In genomic region chr14:91971188-91971778, GRCh38 we compare ENCODE assay signal across 21 cellular contexts. TPM values are rescaled to one million over a fixed set of nuclear protein-coding genes. Genes with fewer than 3 reads are reported as not detected.
A peak's percentile ranks its signal among the peaks of the same experiment; 100 is the strongest.
DNase-seq lines count a peak whose midpoint lies in the region; ATAC-seq and TF ChIP-seq lines count a peak whose summit lies in the region.
"Had no signal": no experiment of that assay in that cellular context is flagged by ENCODE, and none has a peak within 500 bp of the region (broad histone marks: within the 10 kb centered on the region; RNA-seq: fewer than 3 reads in every experiment).

No MANE protein-coding gene starts in this region.

- H3K27ac ChIP-seq in CD4-positive, alpha-beta T cell (ENCODE audit: low read depth, low read length): no peak overlapping the region
- H3K27ac ChIP-seq in CD8-positive, alpha-beta T cell (ENCODE audit: low read depth, low read length): no peak overlapping the region
- H3K27ac ChIP-seq in naive thymus-derived CD4-positive, alpha-beta T cell (ENCODE audit: low read depth, low read length): no peak overlapping the region
- no peak overlapping the region for H3K27ac ChIP-seq in Karpas-422 (ENCODE audit: low read length)
- H3K27ac ChIP-seq: C4-2B, HL-60 had no signal

- intact Hi-C loops in CD4-positive, alpha-beta T cell (cut with DNase I, micrococcal nuclease): no loop called here
- intact Hi-C loops in CD8-positive, alpha-beta T cell (cut with DNase I, micrococcal nuclease): no loop called here
- intact Hi-C loops in naive thymus-derived CD4-positive, alpha-beta T cell (cut with micrococcal nuclease): no loop called here

- no peaks in the 10 kb centered on the region for H3K9me3 ChIP-seq in CD4-positive, alpha-beta T cell (ENCODE audit: control insufficient read depth, low read length)
- H3K9me3 ChIP-seq in CD8-positive, alpha-beta T cell (ENCODE audit: low read length): no peaks in the 10 kb centered on the region
- no peaks in the 10 kb centered on the region for H3K9me3 ChIP-seq in naive thymus-derived CD4-positive, alpha-beta T cell (ENCODE audit: control insufficient read depth in 2 of 3, low read length in 3 of 3)
- no peaks in the 10 kb centered on the region for H3K9me3 ChIP-seq in Karpas-422 (ENCODE audit: low read length)

- no peak overlapping the region for H2AFZ ChIP-seq in Karpas-422 (ENCODE audit: low read length)

- H3K27me3 ChIP-seq in CD4-positive, alpha-beta T cell (ENCODE audit: control insufficient read depth, insufficient read depth, low read length): no peaks in the 10 kb centered on the region
- no peaks in the 10 kb centered on the region for H3K27me3 ChIP-seq in CD8-positive, alpha-beta T cell (ENCODE audit: insufficient read depth, low read length)
- H3K27me3 ChIP-seq in naive thymus-derived CD4-positive, alpha-beta T cell (ENCODE audit: control insufficient read depth in 2 of 2, insufficient read depth in 2 of 2, low read length in 2 of 2): no peaks in the 10 kb centered on the region
- no peaks in the 10 kb centered on the region for H3K27me3 ChIP-seq in Karpas-422 (ENCODE audit: low read length)

- no peak overlapping the region for H3K9ac ChIP-seq in Karpas-422 (ENCODE audit: low read length)

- peaks cover 75% of the 10 kb centered on the region for H3K36me3 Mint-ChIP-seq in CD4-positive, alpha-beta T cell (ENCODE audit: low read depth)
- peaks cover 58% of the 10 kb centered on the region for H3K36me3 Mint-ChIP-seq in CD8-positive, alpha-beta T cell
- H3K36me3 Mint-ChIP-seq in central memory CD8-positive, alpha-beta T cell (ENCODE audit: insufficient read depth): peaks cover 35% of the 10 kb centered on the region
- H3K36me3 Mint-ChIP-seq in naive thymus-derived CD4-positive, alpha-beta T cell: peaks cover 3 to 35% (median 22%) of the 10 kb centered on the region in 5 donors

- peak overlapping the region; percentile 12 for H3K27ac Mint-ChIP-seq in CD4-positive, alpha-beta T cell
- H3K27ac Mint-ChIP-seq in CD8-positive, alpha-beta T cell: peak overlapping the region; percentile 70
- H3K27ac Mint-ChIP-seq in central memory CD8-positive, alpha-beta T cell (ENCODE audit: low read depth): peak overlapping the region; percentile 8
- peak overlapping the region in 7 of 9 donors; percentile 4 to 78 (median 56) for H3K27ac Mint-ChIP-seq in naive thymus-derived CD4-positive, alpha-beta T cell
- H3K27ac Mint-ChIP-seq: H9 had no signal

- no peaks in the 10 kb centered on the region for H3K79me2 ChIP-seq in Karpas-422 (ENCODE audit: low read length)

- CTCF ChIA-PET in CD4-positive, alpha-beta T cell (lab: Charles Lee): no interaction called here
- CTCF ChIA-PET in CD8-positive, alpha-beta T cell (lab: Charles Lee): no interaction called here
- CTCF ChIA-PET in naive thymus-derived CD4-positive, alpha-beta T cell (lab: Charles Lee): interaction anchor here (0.7 kb wide), 1 partner anchor 25 kb away, joined by 4 read pairs; no protein-coding TSS in a partner anchor

- no peak overlapping the region for H3K4me3 Mint-ChIP-seq in CD4-positive, alpha-beta T cell
- H3K4me3 Mint-ChIP-seq in CD8-positive, alpha-beta T cell: no peak overlapping the region
- H3K4me3 Mint-ChIP-seq in central memory CD8-positive, alpha-beta T cell: no peak overlapping the region
- no peak overlapping the region for H3K4me3 Mint-ChIP-seq in naive thymus-derived CD4-positive, alpha-beta T cell
- H3K4me3 Mint-ChIP-seq: CD4-positive, alpha-beta memory T cell; H9 had no signal

- no peak for TF ChIP-seq CTCF in CD4-positive, alpha-beta T cell (IDR thresholded peaks at IDR 0.05)
- TF ChIP-seq CTCF in CD8-positive, alpha-beta T cell (IDR thresholded peaks at IDR 0.05): no peak

- H3K9me2 ChIP-seq in Karpas-422 (replicated peaks; ENCODE audit: insufficient read depth, low read length): no peaks in the 10 kb centered on the region

- H3K27me3 Mint-ChIP-seq in CD4-positive, alpha-beta T cell: no peaks in the 10 kb centered on the region
- no peaks in the 10 kb centered on the region for H3K27me3 Mint-ChIP-seq in CD8-positive, alpha-beta T cell (ENCODE audit: low read depth)
- H3K27me3 Mint-ChIP-seq in central memory CD8-positive, alpha-beta T cell: no peaks in the 10 kb centered on the region
- H3K27me3 Mint-ChIP-seq in naive thymus-derived CD4-positive, alpha-beta T cell: no peaks in the 10 kb centered on the region
- H3K27me3 Mint-ChIP-seq: CD4-positive, alpha-beta memory T cell had no signal

- H4K20me1 ChIP-seq in Karpas-422 (ENCODE audit: insufficient read depth, low read depth, low read length): no peaks in the 10 kb centered on the region

- POLR2A ChIA-PET in CD4-positive, alpha-beta T cell (lab: Charles Lee): no interaction called here
- POLR2A ChIA-PET in CD8-positive, alpha-beta T cell (lab: Charles Lee): no interaction called here
- POLR2A ChIA-PET in naive thymus-derived CD4-positive, alpha-beta T cell (lab: Charles Lee): interaction anchor here (1.4 kb wide), 1 partner anchor 10 kb away, joined by 3 read pairs; no protein-coding TSS in a partner anchor

- H3K4me2 ChIP-seq in Karpas-422 (ENCODE audit: low read depth, low read length, poor library complexity, severe bottlenecking): no peak overlapping the region

- no peak for ATAC-seq in CD4-positive, alpha-beta T cell (ENCODE audit: poor library complexity)
- no peak for ATAC-seq in CD8-positive, alpha-beta T cell
- no peak for ATAC-seq in central memory CD8-positive, alpha-beta T cell (replicated peaks; ENCODE audit: extremely low read depth, poor library complexity, severe bottlenecking)
- no peak for ATAC-seq in naive thymus-derived CD4-positive, alpha-beta T cell
- ATAC-seq: GM12878, K562 had no signal

- no peaks in the 10 kb centered on the region for H3K9me3 Mint-ChIP-seq in CD4-positive, alpha-beta T cell
- no peaks in the 10 kb centered on the region for H3K9me3 Mint-ChIP-seq in CD8-positive, alpha-beta T cell
- H3K9me3 Mint-ChIP-seq in central memory CD8-positive, alpha-beta T cell: no peaks in the 10 kb centered on the region
- no peaks in the 10 kb centered on the region for H3K9me3 Mint-ChIP-seq in naive thymus-derived CD4-positive, alpha-beta T cell
- H3K9me3 Mint-ChIP-seq: CD4-positive, alpha-beta memory T cell; H9 had no signal

- peaks cover 22% of the 10 kb centered on the region for H3K36me3 ChIP-seq in CD8-positive, alpha-beta T cell (ENCODE audit: insufficient read depth, low read length)
- peaks cover 0 to 41% (median 14%) of the 10 kb centered on the region in 3 experiments for H3K36me3 ChIP-seq in naive thymus-derived CD4-positive, alpha-beta T cell (ENCODE audit: control insufficient read depth in 2 of 3, insufficient read depth in 3 of 3, low read length in 3 of 3)
- peaks cover 43% of the 10 kb centered on the region for H3K36me3 ChIP-seq in Karpas-422 (ENCODE audit: insufficient read depth, low read length)

- no peak overlapping the region for H3K4me3 ChIP-seq in CD8-positive, alpha-beta T cell (ENCODE audit: low read depth, low read length)
- H3K4me3 ChIP-seq in naive thymus-derived CD4-positive, alpha-beta T cell (ENCODE audit: low read length): no peak overlapping the region
- no peak overlapping the region for H3K4me3 ChIP-seq in Karpas-422 (ENCODE audit: low read length)
- H3K4me3 ChIP-seq: GM12878, K562 had no signal

- peaks cover 18% of the 10 kb centered on the region for H3K4me1 Mint-ChIP-seq in CD4-positive, alpha-beta T cell (ENCODE audit: low read depth)
- peaks cover 21% of the 10 kb centered on the region for H3K4me1 Mint-ChIP-seq in CD8-positive, alpha-beta T cell (ENCODE audit: low read depth)
- peaks cover 7% of the 10 kb centered on the region for H3K4me1 Mint-ChIP-seq in central memory CD8-positive, alpha-beta T cell
- H3K4me1 Mint-ChIP-seq in naive thymus-derived CD4-positive, alpha-beta T cell: peaks cover 6 to 24% (median 11%) of the 10 kb centered on the region in 7 donors
- H3K4me1 Mint-ChIP-seq: H9 had no signal

- H3K4me1 ChIP-seq in CD8-positive, alpha-beta T cell (ENCODE audit: insufficient read depth, low read length): peaks cover 8% of the 10 kb centered on the region
- H3K4me1 ChIP-seq in naive thymus-derived CD4-positive, alpha-beta T cell (ENCODE audit: control insufficient read depth in 2 of 2, insufficient read depth in 2 of 2, low read length in 2 of 2): peaks cover 4 to 7% of the 10 kb centered on the region in 2 donors
- peaks cover 9% of the 10 kb centered on the region for H3K4me1 ChIP-seq in Karpas-422 (ENCODE audit: low read length)

- no peak for DNase-seq in CD4-positive, alpha-beta T cell
- no peak for DNase-seq in CD8-positive, alpha-beta T cell
- no peak for DNase-seq in central memory CD8-positive, alpha-beta T cell (ENCODE audit: low spot score in 2 of 2)
- DNase-seq in naive thymus-derived CD4-positive, alpha-beta T cell: no peak
- DNase-seq in Karpas-422: no peak
- DNase-seq in AG20443 (ENCODE audit: low spot score): no peak
- DNase-seq in NCI-H187 (lab: John Stamatoyannopoulos, UW): no peak
- DNase-seq: ACHN; AML-193; CD4-positive, alpha-beta memory T cell; COR-L47; DMS 273 treated with DMSO at 0.1 percent for 48 hours; DMS53; DND-41; EL; H9; IMR-90 had no signal

RNA-seq across cellular contexts. Expression of gene FBLN5, which starts 23.8 kb away (rescaled TPM):
- total RNA-seq in CD4-positive, alpha-beta T cell: 1 to 10 TPM; 1.2 to 1.5 TPM
- total RNA-seq in CD8-positive, alpha-beta T cell: 1 to 10 TPM; 1.4 TPM
- 10 to 100 TPM in 2 of 5 experiments, 1 to 10 TPM in 3; 2.9 to 11.7 (median 7.2) TPM for total RNA-seq in naive thymus-derived CD4-positive, alpha-beta T cell
- polyA plus RNA-seq in naive thymus-derived CD4-positive, alpha-beta T cell: 10 to 100 TPM; 30.5 to 53.3 TPM
- not detected in 2 replicates for total RNA-seq in Karpas-422 (2014; rRNA removed; shearing (Covaris generic); ENCODE audit: low replicate concordance)

Comparison
In these comparisons a context has a peak if more than half of its experiments do, and no peak if none do; other contexts are left out.
1. H3K27ac Mint-ChIP-seq: peak in every context shown above with its lines; median percentile 70 in CD8-positive, alpha-beta T cell; 56 in naive thymus-derived CD4-positive, alpha-beta T cell; 12 in CD4-positive, alpha-beta T cell; 8 in central memory CD8-positive, alpha-beta T cell.